19 cellular contexts compared by ENCODE assay signal in genomic region chr13:98493035-98493401, GRCh38.
DNase-seq lines count a peak whose midpoint lies in the region; ATAC-seq and TF ChIP-seq lines count a peak whose summit lies in the region.
"Had no signal": no experiment of that assay in that cellular context is flagged by ENCODE, and none has a peak within 500 bp of the region (broad histone marks: within the 10 kb centered on the region; RNA-seq: fewer than 3 reads in every experiment).

No MANE protein-coding gene starts in this region.

- TF ChIP-seq CTCF in AG10803 (conservative IDR thresholded peaks at IDR 0.05; ENCODE audit: low read length) (no peak), GM23338 (conservative IDR thresholded peaks at IDR 0.05; ENCODE audit: low read depth in 2 of 2) (no peak), neural crest cell (conservative IDR thresholded peaks at IDR 0.05) (no peak), BE2C (IDR thresholded peaks at IDR 0.05; ENCODE audit: low read depth, low read length) (no peak)

- H3K36me3 Mint-ChIP-seq in GM23338 (ENCODE audit: low read depth) (peaks cover 5% of the 10 kb centered on the region), neural crest cell (ENCODE audit: low read depth) (peaks cover under 1% of the 10 kb centered on the region)
- H3K36me3 Mint-ChIP-seq in central memory CD8-positive, alpha-beta T cell (ENCODE audit: insufficient read depth), result peaks cover 19% of the 10 kb centered on the region

- H3K27me3 ChIP-seq in GM23338 (ENCODE audit: insufficient read depth) (no peaks in the 10 kb centered on the region), BE2C (no peaks in the 10 kb centered on the region)
- H3K27me3 ChIP-seq: right atrium auricular region had no signal

- H4K20me1 ChIP-seq in GM23338 (replicated peaks; ENCODE audit: insufficient read depth), result peaks cover 69% of the 10 kb centered on the region

- H3F3A ChIP-seq in GM23338 (replicated peaks; ENCODE audit: low read depth), result no peaks in the 10 kb centered on the region

- H3K27ac Mint-ChIP-seq in GM23338 (peak overlapping the region; percentile 83), neural crest cell (ENCODE audit: unreplicated experiment) (peak overlapping the region; percentile 22)
- peak overlapping the region; percentile 4 for H3K27ac Mint-ChIP-seq in central memory CD8-positive, alpha-beta T cell (ENCODE audit: low read depth)

- ATAC-seq in GM23338, result no peak
- no peak for ATAC-seq in central memory CD8-positive, alpha-beta T cell (replicated peaks; ENCODE audit: extremely low read depth, poor library complexity, severe bottlenecking)
- ATAC-seq in HG02588 (IDR thresholded peaks at IDR 0.05; ENCODE audit: unreplicated experiment), result no peak

- H3K4me1 ChIP-seq in GM23338 (ENCODE audit: insufficient read depth), result peaks cover 73% of the 10 kb centered on the region
- peaks cover 45% of the 10 kb centered on the region for H3K4me1 ChIP-seq in BE2C

- peak; percentile 39 for DNase-seq in AG10803 (ENCODE audit: low read depth)
- DNase-seq in GM23338 (ENCODE audit: low spot score), result no peak
- DNase-seq in central memory CD8-positive, alpha-beta T cell (ENCODE audit: low spot score in 2 of 2), result no peak
- no peak for DNase-seq in neural crest cell (ENCODE audit: low read depth, low spot score)
- no peak for DNase-seq in NCI-H226
- no peak for DNase-seq in BE2C
- DNase-seq in glomerular visceral epithelial cell (ENCODE audit: extremely low spot score), result no peak
- DNase-seq: activated CD8-positive, alpha-beta memory T cell treated with anti-CD3 and anti-CD28 coated beads for 24 hours; HCEC 1CT; hypothalamus; NCI-H1048; NCI-H2081; NCI-H524 treated with DMSO at 0.1 percent for 48 hours; SIG-M5; stimulated activated naive CD4-positive, alpha-beta T cell treated with Interleukin-2 at 50 U/mL for 16 hours; T-helper 2 cell had no signal

- no peaks in the 10 kb centered on the region for H3K9me2 ChIP-seq in GM23338 (ENCODE audit: insufficient read depth)

- no peaks in the 10 kb centered on the region for H3K9me3 ChIP-seq in BE2C
- H3K9me3 ChIP-seq: right atrium auricular region had no signal

- H3K4me2 ChIP-seq in GM23338, result peak overlapping the region; percentile 67; the same call in 1 of the 2 replicates

- peaks cover 4% of the 10 kb centered on the region for H3K27me3 Mint-ChIP-seq in GM23338 (ENCODE audit: insufficient read depth, low read depth, poor library complexity)
- H3K27me3 Mint-ChIP-seq in central memory CD8-positive, alpha-beta T cell, result no peaks in the 10 kb centered on the region
- no peaks in the 10 kb centered on the region for H3K27me3 Mint-ChIP-seq in neural crest cell (ENCODE audit: low read depth)

- H3K4me3 Mint-ChIP-seq in GM23338 (0 out of 3 replicates have a peak overlapping the region, but pooled peaks have one; percentile 20), neural crest cell (no peak overlapping the region)
- no peak overlapping the region for H3K4me3 Mint-ChIP-seq in central memory CD8-positive, alpha-beta T cell

- H3K4me1 Mint-ChIP-seq in GM23338 (peaks cover 84% of the 10 kb centered on the region), neural crest cell (peaks cover 81% of the 10 kb centered on the region)
- peaks cover 78% of the 10 kb centered on the region for H3K4me1 Mint-ChIP-seq in central memory CD8-positive, alpha-beta T cell

- H3K9me3 Mint-ChIP-seq in GM23338 (no peaks in the 10 kb centered on the region), neural crest cell (no peaks in the 10 kb centered on the region)
- H3K9me3 Mint-ChIP-seq in central memory CD8-positive, alpha-beta T cell, result no peaks in the 10 kb centered on the region

- peak overlapping the region; percentile 80 for H3K27ac ChIP-seq in GM23338 (ENCODE audit: low read depth)
- H3K27ac ChIP-seq: right atrium auricular region had no signal

- H3K36me3 ChIP-seq in GM23338 (ENCODE audit: insufficient read depth), result no peaks in the 10 kb centered on the region
- H3K36me3 ChIP-seq in BE2C, result no peaks in the 10 kb centered on the region
- H3K36me3 ChIP-seq: right atrium auricular region had no signal

- peaks cover 96% of the 10 kb centered on the region for H3K79me2 ChIP-seq in GM23338 (replicated peaks; ENCODE audit: insufficient read depth)

- H3K4me3 ChIP-seq in AG10803 (ENCODE audit: low read length), result no peak overlapping the region
- no peak overlapping the region for H3K4me3 ChIP-seq in GM23338
- H3K4me3 ChIP-seq in BE2C (ENCODE audit: low read depth, low read length), result no peak overlapping the region
- H3K4me3 ChIP-seq: K562, right atrium auricular region had no signal

- no peak overlapping the region for H2AFZ ChIP-seq in GM23338

TF ChIP-seq in GM23338, 12 proteins besides CTCF, POLR2A, EP300 and RAD21:
- TF ChIP-seq ZNF331 (CRISPR knock-in tag; IDR thresholded peaks at IDR 0.05; ENCODE audit: low read depth), result no peak
- TF ChIP-seq NANOG (IDR thresholded peaks at IDR 0.05; ENCODE audit: borderline replicate concordance), result no peak
- TF ChIP-seq ZNF462 (CRISPR knock-in tag; IDR thresholded peaks at IDR 0.05), result no peak
TF ChIP-seq in GM23338: peak in this region for 0.

Comparison
In these comparisons a context has a peak if more than half of its experiments do, and no peak if none do; other contexts are left out.
1. H3K27ac Mint-ChIP-seq: peak in every context shown above with its lines; median percentile 83 in GM23338; 22 in neural crest cell; 4 in central memory CD8-positive, alpha-beta T cell.